ENCODE assay signal across 27 cellular contexts in the genomic region with DNA sequence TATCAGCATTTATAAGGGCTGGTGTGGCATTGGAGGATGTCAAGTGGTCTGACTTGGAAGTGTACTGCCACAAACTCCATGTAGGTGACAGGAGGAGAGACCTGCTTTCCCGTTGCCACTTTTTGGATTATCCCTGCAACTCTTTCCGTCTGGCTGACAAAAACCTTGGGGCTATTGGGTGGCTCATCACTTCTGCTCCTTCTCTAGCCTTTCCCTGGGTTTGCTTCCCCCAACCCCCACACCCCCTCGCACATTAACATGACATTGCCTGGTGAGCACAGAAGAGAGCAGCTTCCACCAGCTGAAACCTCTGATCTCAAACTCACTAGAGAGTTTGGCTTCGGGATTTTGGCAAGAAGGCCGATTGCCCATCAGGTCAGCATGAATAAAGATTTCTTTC. TPM values are rescaled to one million over a fixed set of nuclear protein-coding genes. Genes with fewer than 3 reads are reported as not detected.
A peak's percentile ranks its signal among the peaks of the same experiment; 100 is the strongest.
DNase-seq lines count a peak whose midpoint lies in the region; ATAC-seq and TF ChIP-seq lines count a peak whose summit lies in the region.
"Had no signal": no experiment of that assay in that cellular context is flagged by ENCODE, and none has a peak within 500 bp of the region (broad histone marks: within the 10 kb centered on the region; RNA-seq: fewer than 3 reads in every experiment).

No MANE protein-coding gene starts in this region.

- no peak overlapping the region for H3K27ac ChIP-seq in H9 (ENCODE audit: insufficient read length, low read depth, low read length)
- peak overlapping the region; percentile 27 to 78 (median 59) for H3K27ac ChIP-seq in adrenal gland
- H3K27ac ChIP-seq in iPS-18a (ENCODE audit: low read length) = no peak overlapping the region
- peak overlapping the region in 3 of 4 donors; percentile 85 to 90 (median 88) for H3K27ac ChIP-seq in gastrocnemius medialis
- H3K27ac ChIP-seq: brain microvascular endothelial cell, esophagus muscularis mucosa, tibial artery had no signal

- H4K5ac ChIP-seq in H9 (ENCODE audit: insufficient read length, low read depth, low read length) = no peak overlapping the region

- H3K14ac ChIP-seq in H9 (ENCODE audit: insufficient read depth, low read length) = no peak overlapping the region

- no peaks in the 10 kb centered on the region for H3K23me2 ChIP-seq in H9 (ENCODE audit: insufficient read length, low read depth, low read length, poor library complexity, severe bottlenecking)

- no peak overlapping the region for H2AK5ac ChIP-seq in H9 (ENCODE audit: insufficient read length, low read length)

- peaks cover 58 to 68% of the 10 kb centered on the region in 2 experiments for H3K4me1 Mint-ChIP-seq in H9
- H3K4me1 Mint-ChIP-seq: naive thymus-derived CD4-positive, alpha-beta T cell had no signal

- H3K4me2 ChIP-seq in H9 (ENCODE audit: insufficient read depth, insufficient read length, low read length) = peak overlapping the region; percentile 70

- TF ChIP-seq CTCF in H9 (conservative IDR thresholded peaks at IDR 0.05) = no peak
- TF ChIP-seq CTCF in adrenal gland (IDR thresholded peaks at IDR 0.05) = no peak
- TF ChIP-seq CTCF in gastrocnemius medialis (IDR thresholded peaks at IDR 0.05 in 4 of 5, conservative IDR thresholded peaks at IDR 0.05 in 1 of 5) = no peak

- peaks cover 6% of the 10 kb centered on the region for H3K27me3 Mint-ChIP-seq in H9 (ENCODE audit: low read depth)

- no peak for ATAC-seq in gastrocnemius medialis
- ATAC-seq: naive thymus-derived CD4-positive, alpha-beta T cell; SK-N-SH treated with all-trans-retinoic acid at 6 μM for 48 hours had no signal

- H3K4me3 ChIP-seq in adrenal gland (no peak overlapping the region), iPS-18a (ENCODE audit: low read length) (peak overlapping the region; percentile 8), gastrocnemius medialis (no peak overlapping the region)
- H3K4me3 ChIP-seq: esophagus muscularis mucosa, tibial artery had no signal

- H3K9me3 ChIP-seq in H9 (ENCODE audit: control insufficient read depth, low read depth, low read length) (no peaks in the 10 kb centered on the region), adrenal gland (replicated peaks in 1 of 3) (no peaks in the 10 kb centered on the region), iPS-18a (ENCODE audit: control insufficient read depth, low read depth, low read length) (no peaks in the 10 kb centered on the region), gastrocnemius medialis (no peaks in the 10 kb centered on the region)
- H3K9me3 ChIP-seq: esophagus muscularis mucosa, tibial artery had no signal

- TF ChIP-seq POLR2A in adrenal gland (IDR thresholded peaks at IDR 0.05) (no peak), gastrocnemius medialis (IDR thresholded peaks at IDR 0.05) (no peak)

- H3K36me3 ChIP-seq in adrenal gland (replicated peaks in 1 of 2) (no peaks in the 10 kb centered on the region), iPS-18a (ENCODE audit: control insufficient read depth, low read depth, low read length) (no peaks in the 10 kb centered on the region), gastrocnemius medialis (no peaks in the 10 kb centered on the region)
- H3K36me3 ChIP-seq: brain microvascular endothelial cell, esophagus muscularis mucosa, tibial artery had no signal

- H3K18ac ChIP-seq in H9 (ENCODE audit: insufficient read length, low read depth, low read length) = no peak overlapping the region

- no CpG with 5 or more reads among the region's 5 CpGs for WGBS in H9 (ENCODE audit: extremely low coverage, insufficient read length, low lambda C conversion rate)
- 20 to 33% (median 28%) methylated on average over 5 of the region's 5 CpGs for WGBS in adrenal gland, 4 donors

- H3K36me3 Mint-ChIP-seq in H9 (ENCODE audit: insufficient read depth in 1 of 3, low read depth in 3 of 3) = no peaks in the 10 kb centered on the region
- H3K36me3 Mint-ChIP-seq: naive thymus-derived CD4-positive, alpha-beta T cell had no signal

- H4K8ac ChIP-seq in H9 (replicated peaks; ENCODE audit: insufficient read length, low read depth, low read length) = no peak overlapping the region

- no peaks in the 10 kb centered on the region for H3K9me3 Mint-ChIP-seq in H9

- intact Hi-C loops in adrenal gland (cut with DNase I) = no loop called here
- intact Hi-C loops in gastrocnemius medialis (cut with DNase I; ENCODE audit: low total_unique reads) = no loop called here

- no peak overlapping the region for H3K4ac ChIP-seq in H9 (ENCODE audit: low read depth, low read length)

- H3K27ac Mint-ChIP-seq in H9 = peak overlapping the region in 2 of 3 experiments; percentile 28 to 58; a peak in 3 of 7 replicates
- H3K27ac Mint-ChIP-seq: activated T-cell treated with anti-CD3 and anti-CD28 coated beads, Interleukin-2, amount 50 U/mL, for 24 hours; naive thymus-derived CD4-positive, alpha-beta T cell had no signal

- no peaks in the 10 kb centered on the region for H3K27me3 ChIP-seq in H9 (ENCODE audit: insufficient read depth, low read length)
- H3K27me3 ChIP-seq in adrenal gland = no peaks in the 10 kb centered on the region
- H3K27me3 ChIP-seq in iPS-18a (ENCODE audit: control insufficient read depth, insufficient read depth, low read length) = peaks cover 14% of the 10 kb centered on the region
- H3K27me3 ChIP-seq in gastrocnemius medialis = no peaks in the 10 kb centered on the region
- H3K27me3 ChIP-seq: brain microvascular endothelial cell, tibial artery had no signal

- H2AFZ ChIP-seq in H9 (ENCODE audit: low read length) = no peak overlapping the region

- H4K91ac ChIP-seq in H9 (ENCODE audit: insufficient read length, low read depth, low read length) = no peak overlapping the region

- H3K23ac ChIP-seq in H9 (ENCODE audit: insufficient read length, low read depth, low read length) = no peak overlapping the region

- no peak overlapping the region for H2BK15ac ChIP-seq in H9 (ENCODE audit: low read depth, low read length)

- H3T11ph ChIP-seq in H9 (ENCODE audit: low read length) = no peak overlapping the region

- no peak overlapping the region for H3K56ac ChIP-seq in H9 (ENCODE audit: insufficient read length, low read depth, low read length)

- H2BK120ac ChIP-seq in H9 (ENCODE audit: low read depth, low read length, poor library complexity, severe bottlenecking) = no peak overlapping the region

- peak overlapping the region; percentile 45 for H2BK12ac ChIP-seq in H9 (ENCODE audit: insufficient read length, low read depth, low read length)

- no peak overlapping the region for H3K9ac ChIP-seq in H9 (ENCODE audit: extremely low read depth, insufficient read length, low read length)
- H3K9ac ChIP-seq in iPS-18a (ENCODE audit: low read length) = no peak overlapping the region

- H2BK5ac ChIP-seq in H9 (ENCODE audit: insufficient read length, low read length) = no peak overlapping the region

- no peak overlapping the region for H2BK20ac ChIP-seq in H9 (ENCODE audit: low read depth, low read length, poor library complexity, severe bottlenecking)

- in situ Hi-C loops in gastrocnemius medialis (cut with MboI; ENCODE audit: low sequenced_read_pairs in 4 of 4) = no loop called here

- DNase-seq in H9 = peak; percentile 79
- DNase-seq in adrenal gland = peak in 2 of 7 donors; percentile 24 to 25
- no peak for DNase-seq in gastrocnemius medialis
- DNase-seq in T1000 (lab: John Stamatoyannopoulos, UW) = no peak
- no peak for DNase-seq in HuH-7.5 (ENCODE audit: low spot score)
- DNase-seq in D341Med (ENCODE audit: low spot score) = no peak
- DNase-seq in NCI-H345 (lab: John Stamatoyannopoulos, UW) = no peak
- DNase-seq: activated CD4-positive, alpha-beta T cell treated with anti-CD3 and anti-CD28 coated beads for 48 hours; activated T-cell treated with anti-CD3 and anti-CD28 coated beads, Interleukin-2, amount 50 U/mL, for 24 hours; brain microvascular endothelial cell; Calu3; foreskin melanocyte; Kasumi-1; naive thymus-derived CD4-positive, alpha-beta T cell; NCI-H1694; NCI-H2171; NCI-H526; retina; stimulated activated CD4-positive, alpha-beta T cell treated with anti-CD3 and anti-CD28 coated beads, Interleukin-12 subunit alpha, Interleukin-12 subunit beta, amount 100 ng/mL, for 4 hours; stimulated activated CD4-positive, alpha-beta T cell treated with anti-CD3 and anti-CD28 coated beads, Interleukin-4, amount 100 ng/mL, for 4 hours; stimulated activated naive CD4-positive, alpha-beta T cell treated with Interleukin-2 at 50 U/mL for 16 hours; T-helper 2 cell; tibial artery had no signal

- peaks cover 20% of the 10 kb centered on the region for H3K4me1 ChIP-seq in H9 (ENCODE audit: insufficient read depth, low read length)
- peaks cover 21 to 45% of the 10 kb centered on the region in 2 donors for H3K4me1 ChIP-seq in adrenal gland (replicated peaks in 1 of 2)
- H3K4me1 ChIP-seq in iPS-18a (ENCODE audit: control insufficient read depth, low read depth, low read length) = peaks cover 55% of the 10 kb centered on the region
- peaks cover 17 to 18% of the 10 kb centered on the region in 2 donors for H3K4me1 ChIP-seq in gastrocnemius medialis
- H3K4me1 ChIP-seq: tibial artery had no signal

- no peaks in the 10 kb centered on the region for H3K79me1 ChIP-seq in H9 (ENCODE audit: insufficient read depth, low read depth, low read length, poor library complexity, severe bottlenecking)

- no peaks in the 10 kb centered on the region for H3K79me2 ChIP-seq in H9 (ENCODE audit: insufficient read depth, low read length)

- H4K20me1 ChIP-seq in H9 (ENCODE audit: control insufficient read depth, insufficient read depth, insufficient read length) = no peaks in the 10 kb centered on the region

- peak overlapping the region; percentile 26 to 65; a peak in 4 of 5 replicates for H3K4me3 Mint-ChIP-seq in H9
- H3K4me3 Mint-ChIP-seq: activated T-cell treated with anti-CD3 and anti-CD28 coated beads, Interleukin-2, amount 50 U/mL, for 24 hours; naive thymus-derived CD4-positive, alpha-beta T cell had no signal

RNA-seq across cellular contexts. Expression of a gene that starts 39.2 kb away (rescaled TPM):
- total RNA-seq in H9 (2021) (0.72 and 0.83 TPM in 2 replicates), adrenal gland (10 to 100 TPM; 16.1 to 91.7 (median 34.5) TPM), gastrocnemius medialis (1 to 10 TPM; 4.1 to 8.0 (median 5.5) TPM)
- 10 to 100 TPM in 1 of 3 donors, 1 to 10 TPM in 2; 2.6 to 13.5 (median 6.8) TPM for polyA plus RNA-seq in adrenal gland
- total RNA-seq: activated CD8-positive, alpha-beta memory T cell treated with anti-CD3 and anti-CD28 coated beads for 36 hours; naive thymus-derived CD4-positive, alpha-beta T cell had no signal
- polyA plus RNA-seq: naive thymus-derived CD4-positive, alpha-beta T cell had no signal

Comparison
In these comparisons a context has a peak if more than half of its experiments do, and no peak if none do; other contexts are left out.
1. H3K27ac ChIP-seq: peak in adrenal gland (5 of 5) and gastrocnemius medialis (3 of 4); none in H9 (single experiment) and iPS-18a (single experiment).